ENCODE assay signal across 1 cellular context in the genomic region with DNA sequence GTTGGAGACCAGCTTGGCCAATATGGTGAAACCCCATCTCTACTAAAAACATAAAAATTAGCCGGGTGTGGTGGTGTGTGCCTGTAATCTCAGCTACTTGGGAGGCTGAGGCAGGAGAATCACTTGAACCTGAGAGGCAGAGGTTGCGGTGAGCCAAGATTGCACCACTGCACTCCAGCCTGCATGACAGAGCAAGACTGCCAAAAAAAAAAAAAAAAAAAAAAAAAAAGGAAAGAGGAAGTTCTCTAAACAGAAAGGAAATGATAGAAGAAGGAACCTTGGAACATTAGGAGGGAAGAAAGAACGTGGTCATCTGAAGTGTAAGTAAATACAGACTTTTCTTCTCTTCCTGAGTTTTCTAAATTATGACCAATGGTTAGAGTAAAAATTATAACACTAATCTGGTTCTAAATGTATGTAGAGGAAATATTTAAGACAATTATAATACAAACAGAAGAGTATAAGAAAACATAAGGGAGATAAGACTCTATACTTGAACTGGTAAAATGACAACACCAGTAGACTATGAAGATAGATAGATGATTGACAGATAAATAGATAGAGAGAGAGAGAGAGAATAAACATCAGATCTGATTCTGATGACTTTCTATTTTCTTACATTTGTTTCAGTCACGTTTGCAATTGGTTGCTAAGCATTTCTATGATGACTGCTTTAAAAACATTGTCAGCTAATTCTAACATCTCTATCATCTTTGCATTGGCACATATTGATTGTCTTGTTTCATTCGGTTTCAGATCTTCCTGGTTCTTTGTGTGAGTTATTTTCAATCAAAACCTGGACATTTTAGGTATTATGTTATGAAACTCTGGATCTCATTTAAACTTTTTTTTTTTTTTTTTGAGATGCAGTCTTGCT.
TF ChIP-seq lines count a peak whose summit lies in the region.

No MANE protein-coding gene starts in this region.

TF ChIP-seq in K562, 482 proteins besides CTCF, POLR2A, EP300 and RAD21 (continued from another document):
- TF ChIP-seq, protein P1, sequence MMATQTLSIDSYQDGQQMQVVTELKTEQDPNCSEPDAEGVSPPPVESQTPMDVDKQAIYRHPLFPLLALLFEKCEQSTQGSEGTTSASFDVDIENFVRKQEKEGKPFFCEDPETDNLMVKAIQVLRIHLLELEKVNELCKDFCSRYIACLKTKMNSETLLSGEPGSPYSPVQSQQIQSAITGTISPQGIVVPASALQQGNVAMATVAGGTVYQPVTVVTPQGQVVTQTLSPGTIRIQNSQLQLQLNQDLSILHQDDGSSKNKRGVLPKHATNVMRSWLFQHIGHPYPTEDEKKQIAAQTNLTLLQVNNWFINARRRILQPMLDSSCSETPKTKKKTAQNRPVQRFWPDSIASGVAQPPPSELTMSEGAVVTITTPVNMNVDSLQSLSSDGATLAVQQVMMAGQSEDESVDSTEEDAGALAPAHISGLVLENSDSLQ (IDR thresholded peaks at IDR 0.05): peak; percentile 77
- TF ChIP-seq ZNF384 (IDR thresholded peaks at IDR 0.05; ENCODE audit: low read depth, low read length) (peak; percentile 92), ARHGAP35 (IDR thresholded peaks at IDR 0.05; ENCODE audit: partially characterized antibody) (no peak), EHMT2 (IDR thresholded peaks at IDR 0.05) (peak; percentile 14; the same call in 1 of the 2 replicates), BCOR (IDR thresholded peaks at IDR 0.05) (peak; percentile 78; the same call in 1 of the 2 replicates), SMARCA5 (IDR thresholded peaks at IDR 0.05) (peak; percentile 78; the same call in 1 of the 2 replicates), SMARCB1 (IDR thresholded peaks at IDR 0.05; ENCODE audit: insufficient read length, low read depth) (peak; percentile 31), MED1 (CRISPR knock-in tag; IDR thresholded peaks at IDR 0.05; ENCODE audit: borderline replicate concordance) (no peak)
- TF ChIP-seq, protein P2, sequence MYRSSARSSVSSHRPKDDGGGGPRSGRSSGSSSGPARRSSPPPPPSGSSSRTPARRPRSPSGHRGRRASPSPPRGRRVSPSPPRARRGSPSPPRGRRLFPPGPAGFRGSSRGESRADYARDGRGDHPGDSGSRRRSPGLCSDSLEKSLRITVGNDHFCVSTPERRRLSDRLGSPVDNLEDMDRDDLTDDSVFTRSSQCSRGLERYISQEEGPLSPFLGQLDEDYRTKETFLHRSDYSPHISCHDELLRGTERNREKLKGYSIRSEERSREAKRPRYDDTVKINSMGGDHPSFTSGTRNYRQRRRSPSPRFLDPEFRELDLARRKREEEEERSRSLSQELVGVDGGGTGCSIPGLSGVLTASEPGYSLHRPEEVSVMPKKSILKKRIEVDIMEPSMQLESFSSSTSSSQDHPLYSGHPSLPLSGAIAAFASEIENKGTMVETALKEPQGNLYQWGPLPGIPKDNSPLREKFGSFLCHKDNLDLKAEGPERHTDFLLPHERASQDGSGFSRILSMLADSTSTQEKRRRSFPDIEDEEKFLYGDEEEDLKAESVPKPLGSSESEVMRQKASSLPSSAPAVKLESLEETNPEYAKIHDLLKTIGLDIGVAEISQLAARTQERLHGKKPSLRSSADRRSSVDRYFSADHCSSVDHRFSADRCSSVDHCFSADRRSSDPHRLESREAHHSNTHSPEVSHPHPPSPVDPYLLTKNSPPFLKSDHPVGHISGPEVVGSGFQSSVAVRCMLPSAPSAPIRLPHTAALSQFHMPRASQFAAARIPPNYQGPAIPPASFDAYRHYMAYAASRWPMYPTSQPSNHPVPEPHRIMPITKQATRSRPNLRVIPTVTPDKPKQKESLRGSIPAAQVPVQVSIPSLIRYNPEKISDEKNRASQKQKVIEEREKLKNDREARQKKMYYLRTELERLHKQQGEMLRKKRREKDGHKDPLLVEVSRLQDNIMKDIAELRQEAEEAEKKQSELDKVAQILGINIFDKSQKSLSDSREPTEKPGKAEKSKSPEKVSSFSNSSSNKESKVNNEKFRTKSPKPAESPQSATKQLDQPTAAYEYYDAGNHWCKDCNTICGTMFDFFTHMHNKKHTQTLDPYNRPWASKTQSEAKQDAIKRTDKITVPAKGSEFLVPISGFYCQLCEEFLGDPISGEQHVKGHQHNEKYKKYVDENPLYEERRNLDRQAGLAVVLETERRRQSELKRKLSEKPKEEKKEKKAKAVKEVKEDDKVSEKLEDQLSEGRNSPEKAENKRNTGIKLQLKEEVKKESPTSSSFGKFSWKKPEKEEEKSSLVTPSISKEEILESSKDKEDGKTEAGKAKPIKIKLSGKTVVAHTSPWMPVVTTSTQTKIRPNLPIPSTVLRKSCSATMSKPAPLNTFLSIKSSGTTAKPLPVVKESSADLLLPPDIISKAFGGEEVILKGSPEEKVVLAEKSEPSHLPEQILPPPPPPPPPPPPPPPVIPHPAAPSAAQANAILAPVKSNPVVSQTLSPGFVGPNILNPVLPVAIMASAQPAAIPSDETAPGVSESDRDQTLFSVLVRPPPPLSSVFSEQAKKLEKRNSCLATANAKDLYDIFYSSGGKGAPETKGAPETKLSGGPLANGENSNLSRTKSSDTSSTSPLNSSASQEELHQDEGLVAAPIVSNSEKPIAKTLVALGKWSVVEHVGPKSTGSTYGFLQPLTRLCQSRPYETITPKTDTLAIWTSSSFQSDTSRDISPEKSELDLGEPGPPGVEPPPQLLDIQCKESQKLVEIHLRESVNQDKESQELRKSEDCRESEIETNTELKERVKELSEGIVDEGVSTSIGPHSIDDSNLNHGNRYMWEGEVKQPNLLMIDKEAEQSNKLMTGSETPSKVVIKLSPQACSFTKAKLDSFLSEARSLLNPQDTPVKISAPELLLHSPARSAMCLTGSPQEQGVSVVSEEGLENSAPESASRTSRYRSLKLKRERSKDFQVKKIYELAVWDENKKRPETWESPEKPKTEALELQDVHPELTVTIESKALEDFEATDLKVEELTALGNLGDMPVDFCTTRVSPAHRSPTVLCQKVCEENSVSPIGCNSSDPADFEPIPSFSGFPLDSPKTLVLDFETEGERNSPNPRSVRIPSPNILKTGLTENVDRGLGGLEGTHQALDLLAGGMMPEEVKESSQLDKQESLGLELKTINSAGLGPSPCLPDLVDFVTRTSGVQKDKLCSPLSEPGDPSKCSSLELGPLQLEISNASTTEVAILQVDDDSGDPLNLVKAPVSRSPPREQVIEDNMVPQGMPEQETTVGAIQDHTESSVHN (IDR thresholded peaks at IDR 0.05; ENCODE audit: borderline replicate concordance in 1 of 2, low read depth in 1 of 2): 0 out of 4 replicates have a peak, but pooled peaks of 1 of the 2 experiments have one; percentile 8
- TF ChIP-seq, protein P3, sequence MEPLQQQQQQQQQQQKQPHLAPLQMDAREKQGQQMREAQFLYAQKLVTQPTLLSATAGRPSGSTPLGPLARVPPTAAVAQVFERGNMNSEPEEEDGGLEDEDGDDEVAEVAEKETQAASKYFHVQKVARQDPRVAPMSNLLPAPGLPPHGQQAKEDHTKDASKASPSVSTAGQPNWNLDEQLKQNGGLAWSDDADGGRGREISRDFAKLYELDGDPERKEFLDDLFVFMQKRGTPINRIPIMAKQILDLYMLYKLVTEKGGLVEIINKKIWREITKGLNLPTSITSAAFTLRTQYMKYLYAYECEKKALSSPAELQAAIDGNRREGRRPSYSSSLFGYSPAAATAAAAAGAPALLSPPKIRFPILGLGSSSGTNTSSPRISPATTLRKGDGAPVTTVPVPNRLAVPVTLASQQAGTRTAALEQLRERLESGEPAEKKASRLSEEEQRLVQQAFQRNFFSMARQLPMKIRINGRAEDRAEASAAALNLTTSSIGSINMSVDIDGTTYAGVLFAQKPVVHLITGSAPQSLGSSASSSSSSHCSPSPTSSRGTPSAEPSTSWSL (CRISPR knock-in tag; IDR thresholded peaks at IDR 0.05; ENCODE audit: borderline replicate concordance): no peak
TF ChIP-seq in K562: peak in this region for 36.
